29 cellular contexts compared by ENCODE assay signal in the genomic region with DNA sequence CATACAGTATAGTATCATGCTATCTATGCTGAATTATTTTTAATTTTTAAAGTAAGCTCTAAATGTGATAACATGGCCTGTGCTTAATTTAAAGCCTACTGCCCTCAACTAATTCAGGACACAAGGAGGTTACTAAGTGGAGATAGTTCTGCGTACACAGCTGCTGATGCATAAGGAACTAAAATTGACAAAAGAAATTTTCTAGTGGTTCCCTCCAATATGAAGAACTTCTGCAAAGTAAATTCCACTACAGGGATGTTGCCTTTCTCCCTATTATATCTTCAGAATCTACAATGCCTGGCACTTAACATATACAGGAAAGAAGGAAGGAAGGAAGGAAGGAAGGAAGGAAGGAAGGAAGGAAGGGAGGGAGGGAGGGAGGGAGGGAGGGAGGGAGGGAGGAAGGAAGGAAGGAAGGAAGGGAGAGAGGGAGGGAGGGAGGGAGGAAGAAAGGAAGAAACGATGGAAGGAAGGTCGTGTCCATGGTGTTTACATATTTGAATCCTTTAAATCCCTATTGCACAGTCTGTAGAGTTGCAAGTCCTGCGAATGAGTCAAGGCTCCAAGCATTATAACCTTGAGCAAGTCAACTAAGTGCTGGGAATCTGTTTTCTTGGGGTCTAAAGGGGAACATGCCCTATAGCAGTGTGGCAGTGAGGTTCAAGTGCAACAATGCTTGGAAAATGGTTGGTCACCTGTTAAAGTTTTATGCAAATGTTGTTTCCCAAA.
"Had no signal": no experiment of that assay in that cellular context is flagged by ENCODE, and none has a peak within 500 bp of the region (broad histone marks: within the 10 kb centered on the region; RNA-seq: fewer than 3 reads in every experiment).

No MANE protein-coding gene starts in this region.

- H3K27ac ChIP-seq: colonic mucosa, coronary artery, dorsolateral prefrontal cortex, epithelial cell of prostate, esophagus muscularis mucosa, esophagus squamous epithelium, foreskin keratinocyte, gastrocnemius medialis, gastroesophageal sphincter, heart left ventricle, heart right ventricle, hepatocyte had no signal

- FAIRE-seq: endometrium, endothelial cell of umbilical vein, frontal cortex had no signal

- DNase-seq: colonic mucosa; cortex of kidney; dermis blood vessel endothelial cell; dorsolateral prefrontal cortex; effector CD4-positive, alpha-beta T cell; effector CD8-positive, alpha-beta T cell; effector memory CD4-positive, alpha-beta T cell; effector memory CD8-positive, alpha-beta T cell; endodermal cell; erythroblast; esophagus squamous epithelium; foreskin fibroblast; foreskin keratinocyte; foreskin melanocyte; gastrocnemius medialis; glutamatergic neuron; head of caudate nucleus; heart left ventricle; heart right ventricle had no signal

- H3K36me3 ChIP-seq: colonic mucosa, esophagus muscularis mucosa, esophagus squamous epithelium, gastrocnemius medialis, gastroesophageal sphincter, heart left ventricle, heart right ventricle had no signal

- H3K4me3 ChIP-seq: colonic mucosa, coronary artery, dorsolateral prefrontal cortex, esophagus muscularis mucosa, esophagus squamous epithelium, gastrocnemius medialis, gastroesophageal sphincter, heart left ventricle, heart right ventricle, hepatocyte had no signal

- ATAC-seq: effector memory CD8-positive, alpha-beta T cell; esophagus mucosa; foreskin keratinocyte; gastrocnemius medialis; gastroesophageal sphincter; heart left ventricle; heart right ventricle had no signal

- H3K4me1 ChIP-seq: colonic mucosa, esophagus muscularis mucosa, foreskin keratinocyte, gastrocnemius medialis, gastroesophageal sphincter, heart left ventricle, heart right ventricle had no signal

- H3K27me3 Mint-ChIP-seq: dendritic cell treated with granulocyte-macrophage colony-stimulating factor and Interleukin-4, amounts not matched to agents 40 ng/mL and 50 ng/mL, for 4 days; effector memory CD8-positive, alpha-beta T cell had no signal

- H3K4me3 Mint-ChIP-seq: dendritic cell treated with granulocyte-macrophage colony-stimulating factor and Interleukin-4, amounts not matched to agents 40 ng/mL and 50 ng/mL, for 4 days; effector memory CD8-positive, alpha-beta T cell; endodermal cell had no signal

- H2AFZ ChIP-seq: hepatocyte had no signal

- H3K27me3 ChIP-seq: colonic mucosa, dorsolateral prefrontal cortex, esophagus muscularis mucosa, foreskin keratinocyte, gastrocnemius medialis, hepatocyte had no signal

- H3K4me2 ChIP-seq: hepatocyte had no signal

- H3K27ac Mint-ChIP-seq: dendritic cell treated with granulocyte-macrophage colony-stimulating factor and Interleukin-4, amounts not matched to agents 40 ng/mL and 50 ng/mL, for 4 days; effector memory CD8-positive, alpha-beta T cell; endodermal cell had no signal

- H3K9me3 ChIP-seq: colonic mucosa, esophagus muscularis mucosa, gastrocnemius medialis had no signal

- H3K79me2 ChIP-seq: hepatocyte had no signal
